1 cellular context compared by ENCODE assay signal in the genomic region with DNA sequence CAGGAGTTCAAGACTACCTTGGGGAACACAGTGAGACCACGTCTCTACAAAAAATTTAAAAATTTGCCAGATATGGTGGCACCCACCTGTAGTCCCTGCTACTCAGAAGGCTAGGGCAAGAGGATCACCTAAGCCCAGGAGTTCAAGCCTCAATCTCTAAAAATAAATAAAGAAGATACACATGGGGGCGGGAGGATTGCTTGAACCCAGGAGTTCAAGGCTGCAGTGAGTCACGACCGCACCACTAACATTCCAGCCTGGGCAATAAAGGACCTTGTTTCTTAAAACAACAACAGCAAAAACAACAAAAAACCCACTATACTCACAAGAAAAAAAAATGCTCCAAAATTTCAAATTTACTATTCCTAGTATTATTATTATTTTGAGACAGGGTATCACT.
TF ChIP-seq lines count a peak whose summit lies in the region.

No MANE protein-coding gene starts in this region.

TF ChIP-seq in HepG2, 621 proteins besides CTCF, POLR2A, EP300 and RAD21 (continued from another document and continues in another):
- no peak for TF ChIP-seq ZNF407 (CRISPR knock-in tag; IDR thresholded peaks at IDR 0.05; ENCODE audit: not compliant biosample characterization)
- TF ChIP-seq KLF6 (CRISPR knock-in tag; IDR thresholded peaks at IDR 0.05), result no peak
- TF ChIP-seq ARNT (IDR thresholded peaks at IDR 0.05), result no peak
- no peak for TF ChIP-seq ZNF441 (CRISPR knock-in tag; IDR thresholded peaks at IDR 0.05; ENCODE audit: borderline replicate concordance)
- no peak for TF ChIP-seq NFIB (CRISPR knock-in tag; IDR thresholded peaks at IDR 0.05; ENCODE audit: borderline replicate concordance)
- TF ChIP-seq SRF (IDR thresholded peaks at IDR 0.05; ENCODE audit: low read depth, low read length), result no peak
- no peak for TF ChIP-seq HNRNPK (IDR thresholded peaks at IDR 0.05; ENCODE audit: low read depth, low read length, poor library complexity, severe bottlenecking)
- peak; percentile 61 to 86 for TF ChIP-seq NR2F1 (CRISPR knock-in tag; IDR thresholded peaks at IDR 0.05)
- no peak for TF ChIP-seq ZNF510 (CRISPR knock-in tag; IDR thresholded peaks at IDR 0.05; ENCODE audit: low read depth)
- TF ChIP-seq, protein P1, sequence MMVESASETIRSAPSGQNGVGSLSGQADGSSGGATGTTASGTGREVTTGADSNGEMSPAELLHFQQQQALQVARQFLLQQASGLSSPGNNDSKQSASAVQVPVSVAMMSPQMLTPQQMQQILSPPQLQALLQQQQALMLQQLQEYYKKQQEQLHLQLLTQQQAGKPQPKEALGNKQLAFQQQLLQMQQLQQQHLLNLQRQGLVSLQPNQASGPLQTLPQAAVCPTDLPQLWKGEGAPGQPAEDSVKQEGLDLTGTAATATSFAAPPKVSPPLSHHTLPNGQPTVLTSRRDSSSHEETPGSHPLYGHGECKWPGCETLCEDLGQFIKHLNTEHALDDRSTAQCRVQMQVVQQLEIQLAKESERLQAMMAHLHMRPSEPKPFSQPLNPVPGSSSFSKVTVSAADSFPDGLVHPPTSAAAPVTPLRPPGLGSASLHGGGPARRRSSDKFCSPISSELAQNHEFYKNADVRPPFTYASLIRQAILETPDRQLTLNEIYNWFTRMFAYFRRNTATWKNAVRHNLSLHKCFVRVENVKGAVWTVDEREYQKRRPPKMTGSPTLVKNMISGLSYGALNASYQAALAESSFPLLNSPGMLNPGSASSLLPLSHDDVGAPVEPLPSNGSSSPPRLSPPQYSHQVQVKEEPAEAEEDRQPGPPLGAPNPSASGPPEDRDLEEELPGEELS (CRISPR knock-in tag; IDR thresholded peaks at IDR 0.05), result peak; percentile 82
- no peak for TF ChIP-seq CBX5 (CRISPR knock-in tag; IDR thresholded peaks at IDR 0.05; ENCODE audit: borderline replicate concordance)
- no peak for TF ChIP-seq XRCC5 (optimal IDR thresholded peaks at IDR 0.05; ENCODE audit: low read length)
- TF ChIP-seq TBX3 (IDR thresholded peaks at IDR 0.05; ENCODE audit: borderline replicate concordance), result 0 out of 2 replicates have a peak, but pooled peaks have one; percentile 47
- peak; percentile 78 for TF ChIP-seq HHEX (CRISPR knock-in tag; IDR thresholded peaks at IDR 0.05)
- no peak for TF ChIP-seq ZNF180 (CRISPR knock-in tag; IDR thresholded peaks at IDR 0.05; ENCODE audit: borderline replicate concordance, low read depth)
- no peak for TF ChIP-seq MED8 (CRISPR knock-in tag; IDR thresholded peaks at IDR 0.05; ENCODE audit: insufficient replicate concordance)
- TF ChIP-seq GLI4 (CRISPR knock-in tag; IDR thresholded peaks at IDR 0.05; ENCODE audit: borderline replicate concordance), result no peak
- no peak; the same call in 1 of the 2 replicates for TF ChIP-seq NR2C2 (CRISPR knock-in tag; IDR thresholded peaks at IDR 0.05; ENCODE audit: borderline replicate concordance)
- TF ChIP-seq ZNF550 (CRISPR knock-in tag; IDR thresholded peaks at IDR 0.05; ENCODE audit: borderline replicate concordance), result no peak
- TF ChIP-seq SOX13 (IDR thresholded peaks at IDR 0.05), result no peak
- peak in 1 of 2 experiments; percentile 52; a peak in 1 of 4 replicates for TF ChIP-seq SOX13 (CRISPR knock-in tag; conservative IDR thresholded peaks at IDR 0.05 in 1 of 2, IDR thresholded peaks at IDR 0.05 in 1 of 2)
- TF ChIP-seq SOX6 (IDR thresholded peaks at IDR 0.05), result no peak
- peak; percentile 33; the same call in 1 of the 2 replicates for TF ChIP-seq SOX6 (CRISPR knock-in tag; IDR thresholded peaks at IDR 0.05)
- no peak for TF ChIP-seq ZNF546 (CRISPR knock-in tag; conservative IDR thresholded peaks at IDR 0.05)
- no peak for TF ChIP-seq ASH2L (IDR thresholded peaks at IDR 0.05; ENCODE audit: insufficient read length, low read depth, low read length)
- TF ChIP-seq RXRB (CRISPR knock-in tag; IDR thresholded peaks at IDR 0.05; ENCODE audit: borderline replicate concordance), result peak; percentile 53
- no peak for TF ChIP-seq NBN (conservative IDR thresholded peaks at IDR 0.05)
- TF ChIP-seq ISL2 (CRISPR knock-in tag; IDR thresholded peaks at IDR 0.05), result no peak
- TF ChIP-seq ZFP82 (CRISPR knock-in tag; IDR thresholded peaks at IDR 0.05; ENCODE audit: borderline replicate concordance), result 0 out of 2 replicates have a peak, but pooled peaks have one; percentile 42
- TF ChIP-seq ZNF329 (CRISPR knock-in tag; IDR thresholded peaks at IDR 0.05; ENCODE audit: low read depth), result no peak
- TF ChIP-seq, protein P2, sequence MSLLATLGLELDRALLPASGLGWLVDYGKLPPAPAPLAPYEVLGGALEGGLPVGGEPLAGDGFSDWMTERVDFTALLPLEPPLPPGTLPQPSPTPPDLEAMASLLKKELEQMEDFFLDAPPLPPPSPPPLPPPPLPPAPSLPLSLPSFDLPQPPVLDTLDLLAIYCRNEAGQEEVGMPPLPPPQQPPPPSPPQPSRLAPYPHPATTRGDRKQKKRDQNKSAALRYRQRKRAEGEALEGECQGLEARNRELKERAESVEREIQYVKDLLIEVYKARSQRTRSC (CRISPR knock-in tag; IDR thresholded peaks at IDR 0.05; ENCODE audit: low read depth), result no peak
- TF ChIP-seq, protein P3, sequence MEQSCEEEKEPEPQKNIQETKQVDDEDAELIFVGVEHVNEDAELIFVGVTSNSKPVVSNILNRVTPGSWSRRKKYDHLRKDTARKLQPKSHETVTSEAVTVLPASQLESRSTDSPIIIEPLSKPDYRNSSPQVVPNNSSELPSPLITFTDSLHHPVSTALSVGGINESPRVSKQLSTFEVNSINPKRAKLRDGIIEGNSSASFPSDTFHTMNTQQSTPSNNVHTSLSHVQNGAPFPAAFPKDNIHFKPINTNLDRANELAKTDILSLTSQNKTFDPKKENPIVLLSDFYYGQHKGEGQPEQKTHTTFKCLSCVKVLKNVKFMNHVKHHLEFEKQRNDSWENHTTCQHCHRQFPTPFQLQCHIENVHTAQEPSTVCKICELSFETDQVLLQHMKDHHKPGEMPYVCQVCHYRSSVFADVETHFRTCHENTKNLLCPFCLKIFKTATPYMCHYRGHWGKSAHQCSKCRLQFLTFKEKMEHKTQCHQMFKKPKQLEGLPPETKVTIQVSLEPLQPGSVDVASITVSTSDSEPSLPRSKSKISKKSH (CRISPR knock-in tag; IDR thresholded peaks at IDR 0.05; ENCODE audit: borderline replicate concordance), result no peak
- no peak for TF ChIP-seq ZNF556 (CRISPR knock-in tag; IDR thresholded peaks at IDR 0.05; ENCODE audit: borderline replicate concordance)
- no peak for TF ChIP-seq ZNF292 (CRISPR knock-in tag; IDR thresholded peaks at IDR 0.05; ENCODE audit: borderline replicate concordance, low read depth)
- no peak for TF ChIP-seq CENPT (CRISPR knock-in tag; IDR thresholded peaks at IDR 0.05; ENCODE audit: low read depth)
- no peak for TF ChIP-seq ZNF318 (CRISPR knock-in tag; IDR thresholded peaks at IDR 0.05)
- TF ChIP-seq ZNF121 (CRISPR knock-in tag; IDR thresholded peaks at IDR 0.05), result no peak
- peak; percentile 69 for TF ChIP-seq FOXP1 (IDR thresholded peaks at IDR 0.05)
- TF ChIP-seq FOXP1 (CRISPR knock-in tag; IDR thresholded peaks at IDR 0.05), result peak; percentile 72
- peak; percentile 78; the same call in 1 of the 2 replicates for TF ChIP-seq HMG20A (CRISPR knock-in tag; IDR thresholded peaks at IDR 0.05; ENCODE audit: borderline replicate concordance)
- TF ChIP-seq KDM3A (CRISPR knock-in tag; IDR thresholded peaks at IDR 0.05; ENCODE audit: low read depth), result 0 out of 2 replicates have a peak, but pooled peaks have one; percentile 31
- TF ChIP-seq SRSF9 (IDR thresholded peaks at IDR 0.05; ENCODE audit: borderline replicate concordance, insufficient read depth, low read depth, low read length, poor library complexity, severe bottlenecking), result no peak
- peak; percentile 17; the same call in 1 of the 2 replicates for TF ChIP-seq CREM (IDR thresholded peaks at IDR 0.05)
- no peak for TF ChIP-seq CREM (CRISPR knock-in tag; IDR thresholded peaks at IDR 0.05)
